17 cellular contexts compared by ENCODE assay signal in the genomic region with DNA sequence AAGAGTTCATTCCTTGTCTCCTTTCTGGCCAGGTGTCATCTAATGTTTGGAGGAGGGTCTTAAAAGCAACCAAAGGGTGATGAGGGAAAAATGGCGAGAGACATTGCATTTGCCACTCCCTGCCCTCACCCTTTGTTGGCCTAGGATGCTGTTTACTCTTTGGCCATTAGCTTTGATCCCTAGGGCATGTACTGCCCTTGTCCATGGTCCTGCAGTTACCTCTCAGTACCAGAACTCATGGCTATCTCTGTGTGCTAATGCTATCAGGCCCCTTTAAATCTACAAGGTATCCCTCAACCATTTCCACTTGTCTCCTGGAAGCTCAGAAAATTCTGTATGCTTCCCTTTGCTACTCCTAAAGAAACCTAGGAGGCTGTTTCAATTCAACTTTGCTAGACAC.
DNase-seq lines count a peak whose midpoint lies in the region; ATAC-seq and TF ChIP-seq lines count a peak whose summit lies in the region.
"Had no signal": no experiment of that assay in that cellular context is flagged by ENCODE, and none has a peak within 500 bp of the region (broad histone marks: within the 10 kb centered on the region; RNA-seq: fewer than 3 reads in every experiment).

No MANE protein-coding gene starts in this region.

- no peak overlapping the region for H3K9ac ChIP-seq in HCT116 (ENCODE audit: low read length)
- H3K9ac ChIP-seq: parathyroid adenoma had no signal

- 0 out of 2 replicates have a peak, but pooled peaks cover 2% of the 10 kb centered on the region for H3K27me3 ChIP-seq in HCT116 (ENCODE audit: insufficient read depth, low read length)
- no peaks in the 10 kb centered on the region for H3K27me3 ChIP-seq in esophagus muscularis mucosa
- no peaks in the 10 kb centered on the region for H3K27me3 ChIP-seq in body of pancreas
- H3K27me3 ChIP-seq: adrenal gland, BE2C had no signal

- H3K79me2 ChIP-seq in HCT116 (ENCODE audit: insufficient read depth, low read length) = no peaks in the 10 kb centered on the region
- H3K79me2 ChIP-seq: parathyroid adenoma had no signal

- RAD21 ChIA-PET in HCT116 (lab: Charles Lee; ENCODE audit: low non-redundant PET in 1 of 2, low total read pairs in 2 of 2, uncharacterized antibody in 2 of 2, unreplicated experiment in 2 of 2) = no interaction called here

- TF ChIP-seq EP300 in esophagus muscularis mucosa (IDR thresholded peaks at IDR 0.05) = no peak

- H3K4me3 ChIP-seq in HCT116 (replicated peaks in 1 of 2; ENCODE audit: low read depth in 1 of 2, low read length in 2 of 2) = no peak overlapping the region
- no peak overlapping the region for H3K4me3 ChIP-seq in esophagus muscularis mucosa
- no peak overlapping the region for H3K4me3 ChIP-seq in body of pancreas
- H3K4me3 ChIP-seq: adrenal gland, HAP-1 had no signal

- WGBS in esophagus muscularis mucosa = 67% methylated on average over 1 of the region's 1 CpG
- WGBS in body of pancreas, 2 donors = 21 to 40% methylated on average over 1 of the region's 1 CpG

- H3K27ac ChIP-seq in HCT116 (ENCODE audit: low read depth, low read length) = no peak overlapping the region
- H3K27ac ChIP-seq in esophagus muscularis mucosa (replicated peaks in 1 of 4) = no peak overlapping the region
- H3K27ac ChIP-seq in body of pancreas = no peak overlapping the region
- H3K27ac ChIP-seq: adrenal gland, parathyroid adenoma, VCaP had no signal

- H3K4me2 ChIP-seq in HCT116 (ENCODE audit: low read length) = no peak overlapping the region

- no peaks in the 10 kb centered on the region for H4K20me1 ChIP-seq in HCT116 (ENCODE audit: insufficient read depth)

- no peaks in the 10 kb centered on the region for H3K36me3 ChIP-seq in HCT116 (ENCODE audit: control insufficient read depth in 1 of 2, insufficient read depth in 2 of 2, low read length in 2 of 2)
- H3K36me3 ChIP-seq in esophagus muscularis mucosa = no peaks in the 10 kb centered on the region
- no peaks in the 10 kb centered on the region for H3K36me3 ChIP-seq in body of pancreas (replicated peaks in 1 of 2; ENCODE audit: insufficient read depth in 1 of 2, low read depth in 2 of 2)
- H3K36me3 ChIP-seq: adrenal gland, BE2C, HAP-1 had no signal

- DNase-seq in HCT116 (ENCODE audit: low read depth, low spot score) (no peak), esophagus muscularis mucosa (ENCODE audit: extremely low spot score) (peak; percentile 62), renal cortical epithelial cell (ENCODE audit: low read depth) (peak; percentile 11), NCI-H526 treated with DMSO at 0.1 percent for 48 hours (lab: John Stamatoyannopoulos, UW) (no peak), body of pancreas (no peak), NCI-H2107 (lab: John Stamatoyannopoulos, UW) (no peak)
- no peak for DNase-seq in stimulated activated CD4-positive, alpha-beta T cell treated with anti-CD3 and anti-CD28 coated beads, Interleukin-4, amount 100 ng/mL, for 1 hour
- DNase-seq: activated CD8-positive, alpha-beta T cell treated with anti-CD3 and anti-CD28 coated beads for 36 hours; adrenal gland; BE2C; left ventricle myocardium superior; NCI-H1417 treated with DMSO at 0.1 percent for 48 hours; T-helper 1 cell had no signal

- TF ChIP-seq RAD21 in HCT116 (IDR thresholded peaks at IDR 0.05; ENCODE audit: low read depth) = no peak

- POLR2A ChIA-PET in HCT116 (lab: Charles Lee) = no interaction called here

- TF ChIP-seq POLR2A in HCT116 (IDR thresholded peaks at IDR 0.05; ENCODE audit: borderline replicate concordance, extremely low read depth, insufficient read depth, insufficient read length) (no peak), esophagus muscularis mucosa (IDR thresholded peaks at IDR 0.05; ENCODE audit: low read depth) (no peak), body of pancreas (IDR thresholded peaks at IDR 0.05) (no peak)

- no peaks in the 10 kb centered on the region for H3K4me1 ChIP-seq in HCT116 (ENCODE audit: control insufficient read depth in 1 of 2, insufficient read depth in 2 of 2, low read length in 2 of 2)
- H3K4me1 ChIP-seq in esophagus muscularis mucosa = no peaks in the 10 kb centered on the region
- H3K4me1 ChIP-seq in body of pancreas = no peaks in the 10 kb centered on the region
- H3K4me1 ChIP-seq: adrenal gland, BE2C, HAP-1, parathyroid adenoma had no signal

- intact Hi-C loops in HCT116 (cut with micrococcal nuclease) (no loop called here), esophagus muscularis mucosa (cut with DNase I) (no loop called here), body of pancreas (cut with DNase I) (no loop called here)

- CTCF ChIA-PET in HCT116 (lab: Charles Lee) = no interaction called here

- no peak for ATAC-seq in HCT116
- peak; percentile 80 for ATAC-seq in SK-N-SH treated with all-trans-retinoic acid at 6 μM for 48 hours
- ATAC-seq in body of pancreas = no peak
- ATAC-seq: activated CD8-positive, alpha-beta T cell treated with anti-CD3 and anti-CD28 coated beads for 36 hours; left ventricle myocardium superior had no signal

- H3K9me2 ChIP-seq in HCT116 (ENCODE audit: insufficient read depth) = no peaks in the 10 kb centered on the region

- TF ChIP-seq CTCF in HCT116 (IDR thresholded peaks at IDR 0.05 in 2 of 3, conservative IDR thresholded peaks at IDR 0.05 in 1 of 3; ENCODE audit: borderline replicate concordance in 1 of 3, insufficient read depth in 1 of 3, low read depth in 2 of 3, low read length in 2 of 3) = no peak
- no peak for TF ChIP-seq CTCF in esophagus muscularis mucosa (IDR thresholded peaks at IDR 0.05)
- no peak for TF ChIP-seq CTCF in body of pancreas (IDR thresholded peaks at IDR 0.05)

- BruUV-seq in HCT116 (replicated peaks; lab: Mats Ljungman, UMichigan) = no TSS peak

- H2AFZ ChIP-seq in HCT116 (ENCODE audit: low read depth, low read length, poor library complexity, severe bottlenecking) = no peak overlapping the region
- H2AFZ ChIP-seq: parathyroid adenoma had no signal

- H3K9me3 ChIP-seq in HCT116 (ENCODE audit: control insufficient read depth in 1 of 2, insufficient read depth in 1 of 2, low read depth in 1 of 2, low read length in 2 of 2) = no peaks in the 10 kb centered on the region
- H3K9me3 ChIP-seq in esophagus muscularis mucosa = no peaks in the 10 kb centered on the region
- no peaks in the 10 kb centered on the region for H3K9me3 ChIP-seq in body of pancreas
- H3K9me3 ChIP-seq: adrenal gland, BE2C, HAP-1 had no signal

TF ChIP-seq in HCT116, 20 proteins besides CTCF, POLR2A, EP300 and RAD21:
- TF ChIP-seq MAX (IDR thresholded peaks at IDR 0.05) (no peak), REST (IDR thresholded peaks at IDR 0.05; ENCODE audit: low read depth) (peak; percentile 25; the same call in 1 of the 2 replicates)

TF ChIP-seq in SK-N-SH treated with all-trans-retinoic acid at 6 μM for 48 hours, 23 proteins besides CTCF, POLR2A, EP300 and RAD21:
- TF ChIP-seq, protein P1, sequence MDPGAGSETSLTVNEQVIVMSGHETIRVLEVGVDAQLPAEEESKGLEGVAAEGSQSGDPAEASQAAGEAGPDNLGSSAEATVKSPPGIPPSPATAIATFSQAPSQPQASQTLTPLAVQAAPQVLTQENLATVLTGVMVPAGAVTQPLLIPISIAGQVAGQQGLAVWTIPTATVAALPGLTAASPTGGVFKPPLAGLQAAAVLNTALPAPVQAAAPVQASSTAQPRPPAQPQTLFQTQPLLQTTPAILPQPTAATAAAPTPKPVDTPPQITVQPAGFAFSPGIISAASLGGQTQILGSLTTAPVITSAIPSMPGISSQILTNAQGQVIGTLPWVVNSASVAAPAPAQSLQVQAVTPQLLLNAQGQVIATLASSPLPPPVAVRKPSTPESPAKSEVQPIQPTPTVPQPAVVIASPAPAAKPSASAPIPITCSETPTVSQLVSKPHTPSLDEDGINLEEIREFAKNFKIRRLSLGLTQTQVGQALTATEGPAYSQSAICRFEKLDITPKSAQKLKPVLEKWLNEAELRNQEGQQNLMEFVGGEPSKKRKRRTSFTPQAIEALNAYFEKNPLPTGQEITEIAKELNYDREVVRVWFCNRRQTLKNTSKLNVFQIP (CRISPR knock-in tag; IDR thresholded peaks at IDR 0.05; ENCODE audit: borderline replicate concordance, low read depth) = no peak
- TF ChIP-seq ZNF565 (CRISPR knock-in tag; conservative IDR thresholded peaks at IDR 0.05; ENCODE audit: low read depth) (no peak), SNAI2 (CRISPR knock-in tag; IDR thresholded peaks at IDR 0.05) (no peak), GLIS3 (CRISPR knock-in tag; IDR thresholded peaks at IDR 0.05) (no peak), ZNF8 (CRISPR knock-in tag; IDR thresholded peaks at IDR 0.05) (no peak), ESRRG (CRISPR knock-in tag; IDR thresholded peaks at IDR 0.05) (no peak), TOX (CRISPR knock-in tag; IDR thresholded peaks at IDR 0.05; ENCODE audit: borderline replicate concordance) (no peak)

Comparison
In these comparisons a context has a peak if more than half of its experiments do, and no peak if none do; other contexts are left out.
1. DNase-seq: peak in esophagus muscularis mucosa (single experiment) and renal cortical epithelial cell (single experiment); none in HCT116 (single experiment), NCI-H526 treated with DMSO at 0.1 percent for 48 hours (single experiment), body of pancreas (0 of 4), stimulated activated CD4-positive, alpha-beta T cell treated with anti-CD3 and anti-CD28 coated beads, Interleukin-4, amount 100 ng/mL, for 1 hour (single experiment) and NCI-H2107 (single experiment).